28 cellular contexts compared by ENCODE assay signal in the genomic region with DNA sequence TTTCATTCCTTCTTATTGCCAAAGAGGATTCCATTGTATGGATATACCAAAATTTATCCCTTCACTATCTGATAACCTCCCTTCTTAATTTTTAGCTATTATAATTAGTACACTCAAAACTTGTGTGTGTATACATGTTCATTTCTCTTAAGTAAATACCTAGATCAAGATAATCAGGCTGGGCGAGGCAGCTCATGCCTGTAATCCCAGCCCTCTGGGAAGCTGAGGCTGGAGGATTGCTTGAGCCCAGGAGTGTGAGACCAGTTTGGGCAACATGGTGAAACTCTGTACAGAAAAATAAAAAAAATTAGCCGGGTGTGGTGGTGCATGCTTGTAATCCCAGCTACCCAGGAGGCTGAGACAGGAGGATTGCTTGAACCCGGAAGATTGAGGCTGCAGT. TPM values are rescaled to one million over a fixed set of nuclear protein-coding genes. Genes with fewer than 3 reads are reported as not detected.
"Had no signal": no experiment of that assay in that cellular context is flagged by ENCODE, and none has a peak within 500 bp of the region (broad histone marks: within the 10 kb centered on the region; RNA-seq: fewer than 3 reads in every experiment).

No MANE protein-coding gene starts in this region.

- H3K27ac Mint-ChIP-seq: memory B cell; naive thymus-derived CD4-positive, alpha-beta T cell; nephron; neural progenitor cell; stimulated activated naive B cell treated with anti-CD40 and anti-IgM and Interleukin-4, amounts not matched to agents 10 μg/mL and 1 μg/mL and 100 μg/mL, for 72 hours; stimulated activated naive CD8-positive, alpha-beta T cell treated with anti-CD3 and anti-CD28 coated beads, Interleukin-15, Interleukin-2, amounts not matched to agents 100 ng/mL and 50 ng/mL, for 24 hours had no signal

- H3K4me1 Mint-ChIP-seq: endodermal cell, memory B cell, nephron, neural progenitor cell had no signal

- H3K4me1 ChIP-seq: lower lobe of right lung, neural progenitor cell, psoas muscle, sigmoid colon had no signal

- H3K27me3 ChIP-seq: gastrocnemius medialis, hepatocyte, neural progenitor cell, tibial nerve, vagina had no signal

- H3K27ac ChIP-seq: dorsolateral prefrontal cortex, epithelial cell of prostate, gastrocnemius medialis, heart left ventricle, lower lobe of right lung, neural progenitor cell, psoas muscle, sigmoid colon, spleen, thoracic aorta, vagina had no signal

- H3K9me3 Mint-ChIP-seq: stimulated activated naive CD8-positive, alpha-beta T cell treated with anti-CD3 and anti-CD28 coated beads, Interleukin-15, Interleukin-2, amounts not matched to agents 100 ng/mL and 50 ng/mL, for 24 hours had no signal

- H3K9ac ChIP-seq: neural progenitor cell had no signal

- DNase-seq: cortex of kidney; dorsolateral prefrontal cortex; effector CD8-positive, alpha-beta T cell; endodermal cell; foreskin fibroblast; gastrocnemius medialis; heart left ventricle; left ventricle myocardium superior; lower lobe of right lung; naive thymus-derived CD4-positive, alpha-beta T cell; psoas muscle; right cardiac atrium; sigmoid colon; spleen; stimulated activated naive B cell treated with anti-CD40 and anti-IgM and Interleukin-4, amounts not matched to agents 10 μg/mL and 1 μg/mL and 100 μg/mL, for 72 hours had no signal

- H3K4me3 Mint-ChIP-seq: endodermal cell; memory B cell; naive thymus-derived CD4-positive, alpha-beta T cell; nephron; neural progenitor cell; stimulated activated naive B cell treated with anti-CD40 and anti-IgM and Interleukin-4, amounts not matched to agents 10 μg/mL and 1 μg/mL and 100 μg/mL, for 72 hours; stimulated activated naive CD8-positive, alpha-beta T cell treated with anti-CD3 and anti-CD28 coated beads, Interleukin-15, Interleukin-2, amounts not matched to agents 100 ng/mL and 50 ng/mL, for 24 hours had no signal

- ATAC-seq: esophagus mucosa; gastrocnemius medialis; heart left ventricle; left ventricle myocardium superior; lower lobe of right lung; naive thymus-derived CD4-positive, alpha-beta T cell; psoas muscle; right cardiac atrium; stimulated activated naive B cell treated with anti-CD40 and anti-IgM and Interleukin-4, amounts not matched to agents 10 μg/mL and 1 μg/mL and 100 μg/mL, for 72 hours had no signal

- H3K4me3 ChIP-seq: dorsolateral prefrontal cortex, gastrocnemius medialis, heart left ventricle, hepatocyte, lower lobe of right lung, neural progenitor cell, psoas muscle, sigmoid colon, spleen, thoracic aorta, tibial nerve, vagina had no signal

- H3K36me3 ChIP-seq: gastrocnemius medialis, heart left ventricle, lower lobe of right lung, neural progenitor cell, sigmoid colon, spleen, thoracic aorta, tibial nerve, vagina had no signal

- H3K36me3 Mint-ChIP-seq: naive thymus-derived CD4-positive, alpha-beta T cell; neural progenitor cell had no signal

- H3K9me3 ChIP-seq: gastrocnemius medialis, lower lobe of right lung, psoas muscle, sigmoid colon, thoracic aorta, vagina had no signal

RNA-seq across cellular contexts. Expression of gene ACHE, which starts 15.8 kb away (rescaled TPM):
- polyA plus RNA-seq: naive thymus-derived CD4-positive, alpha-beta T cell had no signal

RNA-seq across cellular contexts. Expression of gene MUC3A, which starts 37.9 kb away (rescaled TPM):
- total RNA-seq: mononuclear cell; naive thymus-derived CD4-positive, alpha-beta T cell; osteocyte; skeletal muscle tissue had no signal
- polyA plus RNA-seq: naive thymus-derived CD4-positive, alpha-beta T cell had no signal
